ENCODE assay signal across 8 cellular contexts in the genomic region with DNA sequence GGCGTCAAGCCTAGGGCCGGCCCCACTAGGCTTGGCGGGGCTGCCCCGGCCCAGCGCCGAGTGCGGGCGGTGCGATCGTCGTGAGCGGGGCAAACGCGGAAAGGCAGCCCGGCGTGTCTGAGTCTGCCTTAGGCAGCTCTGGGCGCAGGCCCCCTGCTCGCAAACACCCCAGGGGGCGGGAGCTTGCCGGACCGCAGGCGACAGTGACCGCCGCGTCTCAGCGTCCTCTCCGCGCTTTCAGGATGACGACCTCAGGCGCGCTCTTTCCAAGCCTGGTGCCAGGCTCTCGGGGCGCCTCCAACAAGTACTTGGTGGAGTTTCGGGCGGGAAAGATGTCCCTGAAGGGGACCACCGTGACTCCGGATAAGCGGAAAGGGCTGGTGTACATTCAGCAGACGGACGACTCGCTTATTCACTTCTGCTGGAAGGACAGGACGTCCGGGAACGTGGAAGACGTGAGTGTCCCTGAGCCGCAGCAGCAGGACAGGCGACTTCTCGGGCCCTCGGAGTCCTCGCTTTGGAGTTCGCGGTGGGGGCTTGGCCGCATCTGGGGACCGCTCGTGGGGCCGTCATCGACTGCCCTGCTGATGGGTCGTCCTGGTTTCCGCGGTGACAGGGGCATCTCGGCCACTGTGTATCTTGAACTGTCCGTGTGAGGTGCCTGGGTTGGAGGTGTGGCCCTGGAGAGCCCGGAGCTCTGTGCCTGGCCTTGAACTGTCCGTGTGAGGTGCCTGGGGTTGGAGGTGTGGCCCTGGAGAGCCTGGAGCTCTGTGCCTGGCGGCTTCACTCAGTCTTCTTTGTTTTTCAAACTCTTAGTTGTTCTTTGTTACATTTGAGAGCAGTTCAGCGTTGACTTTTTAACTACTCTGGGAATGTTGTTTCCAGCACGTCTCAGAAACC. TPM values are rescaled to one million over a fixed set of nuclear protein-coding genes. Genes with fewer than 3 reads are reported as not detected.
DNase-seq lines count a peak whose midpoint lies in the region; ATAC-seq, FAIRE-seq and TF ChIP-seq lines count a peak whose summit lies in the region.

No MANE protein-coding gene starts in this region.

- no peaks in the 10 kb centered on the region for H3K9me3 Mint-ChIP-seq in stimulated activated naive CD8-positive, alpha-beta T cell treated with anti-CD3 and anti-CD28 coated beads, Interleukin-15, amount 100 ng/mL, for 72 hours

- peak overlapping the region; percentile 31 to 78 for H3K9ac ChIP-seq in kidney (ENCODE audit: low read length in 2 of 2)

- FAIRE-seq in kidney (lab: Jason Lieb, UNC): no peak

- H3K27ac Mint-ChIP-seq in stimulated activated naive CD8-positive, alpha-beta T cell treated with anti-CD3 and anti-CD28 coated beads, Interleukin-15, amount 100 ng/mL, for 72 hours: peak overlapping the region; percentile 94 to 98

- H3K36me3 ChIP-seq in kidney (ENCODE audit: control insufficient read depth in 1 of 2, insufficient read depth in 2 of 2, low read length in 2 of 2): peaks cover 7 to 32% of the 10 kb centered on the region in 2 donors

- H3K4me1 Mint-ChIP-seq in stimulated activated naive CD8-positive, alpha-beta T cell treated with anti-CD3 and anti-CD28 coated beads, Interleukin-15, amount 100 ng/mL, for 72 hours: peaks cover 45% of the 10 kb centered on the region

- no peaks in the 10 kb centered on the region for H3K9me3 ChIP-seq in kidney (ENCODE audit: control insufficient read depth in 1 of 2, low read length in 2 of 2)

- H3K27ac ChIP-seq in kidney (ENCODE audit: low read depth in 2 of 2, low read length in 2 of 2): peak overlapping the region in 1 of 2 donors; percentile 32

- peak overlapping the region; percentile 94 for H3K4me3 ChIP-seq in LNCaP clone FGC (ENCODE audit: low read depth, low read length)
- H3K4me3 ChIP-seq in kidney (ENCODE audit: low read length in 2 of 2): peak overlapping the region; percentile 55 to 82

- H3K27me3 Mint-ChIP-seq in stimulated activated naive CD8-positive, alpha-beta T cell treated with anti-CD3 and anti-CD28 coated beads, Interleukin-15, amount 100 ng/mL, for 72 hours: no peaks in the 10 kb centered on the region

- intact Hi-C loops in kidney (cut with DNase I): loop anchor here (5.0 kb wide), 1 partner anchor 74 kb away; no protein-coding TSS in a partner anchor

- H3K4me3 Mint-ChIP-seq in stimulated activated naive CD8-positive, alpha-beta T cell treated with anti-CD3 and anti-CD28 coated beads, Interleukin-15, amount 100 ng/mL, for 72 hours: peak overlapping the region; percentile 91 to 94

- H3K4me1 ChIP-seq in kidney (ENCODE audit: control insufficient read depth in 1 of 2, insufficient read depth in 1 of 2, low read depth in 1 of 2, low read length in 2 of 2): peaks cover 21 to 28% of the 10 kb centered on the region in 2 donors

- DNase-seq in A172 (ENCODE audit: low spot score): peak; percentile 35
- DNase-seq in LNCaP clone FGC (ENCODE audit: low read depth): no peak
- peak; percentile 46 for DNase-seq in astrocyte of the hippocampus (ENCODE audit: low read depth, low spot score)
- DNase-seq in kidney: peak; percentile 83
- peak; percentile 30 to 33 for DNase-seq in stimulated activated naive CD8-positive, alpha-beta T cell treated with anti-CD3 and anti-CD28 coated beads, Interleukin-15, amount 100 ng/mL, for 72 hours
- no peak for DNase-seq in T-helper 9 cell
- DNase-seq in MV-4-11 (lab: John Stamatoyannopoulos, UW): no peak

- TF ChIP-seq CTCF in LNCaP clone FGC (IDR thresholded peaks at IDR 0.05; ENCODE audit: control insufficient read depth, extremely low read depth, insufficient read depth) (no peak), kidney (IDR thresholded peaks at IDR 0.05; ENCODE audit: borderline replicate concordance, extremely low read depth, insufficient read depth) (no peak)

- ATAC-seq in GM18498 (IDR thresholded peaks at IDR 0.05; ENCODE audit: unreplicated experiment): peak; percentile 10
- ATAC-seq in stimulated activated naive CD8-positive, alpha-beta T cell treated with anti-CD3 and anti-CD28 coated beads, Interleukin-15, amount 100 ng/mL, for 72 hours: peak; percentile 16

RNA-seq across cellular contexts. Expression of gene ADRM1, which starts 0.8 kb away (rescaled TPM):
- total RNA-seq in A172 (2014; rRNA removed; shearing (Covaris generic)): 329 and 402 TPM in 2 replicates
- 64.4 TPM for total RNA-seq in kidney
- 79.4 TPM for polyA plus RNA-seq in kidney (ENCODE audit: insufficient read depth, low read depth, low replicate concordance)

Comparison
In these comparisons a context has a peak if more than half of its experiments do, and no peak if none do; other contexts are left out.
1. DNase-seq: peak in A172 (single experiment), astrocyte of the hippocampus (single experiment), kidney (single experiment) and stimulated activated naive CD8-positive, alpha-beta T cell treated with anti-CD3 and anti-CD28 coated beads, Interleukin-15, amount 100 ng/mL, for 72 hours (2 of 2); none in LNCaP clone FGC (single experiment), T-helper 9 cell (single experiment) and MV-4-11 (single experiment).